ENCODE assay signal across 1 cellular context in genomic region chr12:131445184-131445974, GRCh38.
A peak's percentile ranks its signal among the peaks of the same experiment; 100 is the strongest.
TF ChIP-seq lines count a peak whose summit lies in the region.

No MANE protein-coding gene starts in this region.

TF ChIP-seq in K562, 482 proteins besides CTCF, POLR2A, EP300 and RAD21 (continued from another document):
- 0 out of 2 replicates have a peak, but pooled peaks have one; percentile 17 for TF ChIP-seq DDX20 (tag; IDR thresholded peaks at IDR 0.05; ENCODE audit: low read depth)
- peak; percentile 31; the same call in 1 of the 2 replicates for TF ChIP-seq MGA (IDR thresholded peaks at IDR 0.05)
- TF ChIP-seq CXXC5 (CRISPR knock-in tag; IDR thresholded peaks at IDR 0.05) = no peak
- TF ChIP-seq USF1 (CRISPR knock-in tag; IDR thresholded peaks at IDR 0.05) = no peak; the same call in 1 of the 2 replicates
- no peak for TF ChIP-seq ZNF780A (CRISPR knock-in tag; IDR thresholded peaks at IDR 0.05)
- TF ChIP-seq ZNF217 (CRISPR knock-in tag; IDR thresholded peaks at IDR 0.05) = no peak
- TF ChIP-seq ZNF76 (CRISPR knock-in tag; IDR thresholded peaks at IDR 0.05; ENCODE audit: borderline replicate concordance) = no peak
- no peak for TF ChIP-seq PBX2 (CRISPR knock-in tag; IDR thresholded peaks at IDR 0.05; ENCODE audit: low read depth)
- TF ChIP-seq PBX2 (tag; conservative IDR thresholded peaks at IDR 0.05; ENCODE audit: low read depth) = 0 out of 2 replicates have a peak, but pooled peaks have one; percentile 16
- no peak for TF ChIP-seq CBX8 (IDR thresholded peaks at IDR 0.05; ENCODE audit: borderline replicate concordance, extremely low read depth, low read depth, low read length, poor library complexity, severe bottlenecking)
- peak; percentile 22; the same call in 1 of the 2 replicates for TF ChIP-seq RAD51 (IDR thresholded peaks at IDR 0.05; ENCODE audit: borderline replicate concordance, low read depth)
- TF ChIP-seq, protein P1, sequence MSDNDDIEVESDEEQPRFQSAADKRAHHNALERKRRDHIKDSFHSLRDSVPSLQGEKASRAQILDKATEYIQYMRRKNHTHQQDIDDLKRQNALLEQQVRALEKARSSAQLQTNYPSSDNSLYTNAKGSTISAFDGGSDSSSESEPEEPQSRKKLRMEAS (CRISPR knock-in tag; IDR thresholded peaks at IDR 0.05) = no peak
- no peak for TF ChIP-seq ZFP91 (CRISPR knock-in tag; IDR thresholded peaks at IDR 0.05)
- TF ChIP-seq ZNF695 (CRISPR knock-in tag; IDR thresholded peaks at IDR 0.05) = no peak
